ENCODE assay signal across 6 cellular contexts in the genomic region with DNA sequence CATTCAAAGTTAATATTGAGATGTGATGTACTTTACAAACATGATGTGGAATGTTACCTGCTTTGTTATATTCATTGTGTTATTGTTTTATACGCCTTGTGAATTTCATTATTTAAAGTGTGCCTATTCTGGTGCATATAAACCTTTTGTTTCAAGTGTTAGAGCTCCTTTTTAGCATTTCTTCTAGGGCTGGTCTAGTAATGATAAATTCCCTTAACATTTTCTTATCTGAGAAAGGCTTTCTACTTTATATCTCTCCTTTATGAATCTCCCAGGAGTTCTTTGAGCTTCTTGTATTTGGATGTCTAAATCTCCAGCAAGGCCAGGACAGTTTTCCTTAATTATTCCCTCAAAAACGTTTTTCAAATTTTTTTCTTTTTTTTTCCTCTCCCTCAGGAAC.
"Had no signal": no experiment of that assay in that cellular context is flagged by ENCODE, and none has a peak within 500 bp of the region (broad histone marks: within the 10 kb centered on the region; RNA-seq: fewer than 3 reads in every experiment).

No MANE protein-coding gene starts in this region.

- FAIRE-seq: HTR-8/SVneo, K562 had no signal

- H3K4me3 ChIP-seq: K562 had no signal

- DNase-seq: IMR-90, KBM-7, KG1 had no signal

- ATAC-seq: K562 had no signal

- H3K27ac ChIP-seq: HL-60 had no signal
